In the genomic region with DNA sequence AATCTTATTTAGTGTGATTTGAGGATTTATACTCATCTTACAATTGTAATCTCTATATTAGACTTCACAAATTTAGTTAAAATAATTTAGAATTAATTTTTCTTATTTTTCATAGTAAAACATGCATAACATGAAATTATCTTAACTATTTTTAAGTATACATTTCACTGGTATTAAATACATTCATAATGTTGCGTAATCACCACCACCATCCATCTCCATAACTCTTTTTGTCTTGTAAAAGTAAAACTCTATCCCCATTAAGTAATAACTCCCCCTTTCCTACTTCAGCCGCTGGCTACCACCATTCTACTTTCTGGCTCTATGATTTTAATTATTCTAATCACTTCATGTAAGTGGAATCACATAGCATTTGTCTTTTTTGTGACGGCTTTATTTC, we compare ENCODE assay signal across 36 cellular contexts.
"Had no signal": no experiment of that assay in that cellular context is flagged by ENCODE, and none has a peak within 500 bp of the region (broad histone marks: within the 10 kb centered on the region; RNA-seq: fewer than 3 reads in every experiment).

No MANE protein-coding gene starts in this region.

- ATAC-seq: activated CD8-positive, alpha-beta memory T cell treated with anti-CD3 and anti-CD28 coated beads, Interleukin-2, amount 10 ng/mL, durations not matched to agents 7 days and 5 days; activated CD8-positive, alpha-beta T cell treated with anti-CD3 and anti-CD28 coated beads, Interleukin-2, amount 10 ng/mL, durations not matched to agents 7 days and 5 days; activated naive CD8-positive, alpha-beta T cell treated with anti-CD3 and anti-CD28 coated beads, Interleukin-2, amount 50 U/mL, for 24 hours had no signal

- H3K36me3 Mint-ChIP-seq: activated CD8-positive, alpha-beta memory T cell treated with anti-CD3 and anti-CD28 coated beads, Interleukin-2, amount 10 ng/mL, durations not matched to agents 7 days and 5 days; activated naive CD4-positive, alpha-beta T cell treated with anti-CD3 and anti-CD28 coated beads, Interleukin-2, amount 10 ng/mL, durations not matched to agents 7 days and 5 days; activated naive CD4-positive, alpha-beta T cell treated with anti-CD3 and anti-CD28 coated beads, Interleukin-2, amount 50 U/mL, for 24 hours; activated naive CD8-positive, alpha-beta T cell; activated naive CD8-positive, alpha-beta T cell treated with anti-CD3 and anti-CD28 coated beads, Interleukin-2, amount 10 ng/mL, durations not matched to agents 7 days and 5 days; brain had no signal

- H3K27me3 ChIP-seq: ascending aorta, cardiac muscle cell had no signal

- H3K27ac ChIP-seq: ascending aorta, cardiac muscle cell, VCaP had no signal

- H3K9me3 Mint-ChIP-seq: activated B cell treated with CpG ODN at 0.5 μM for 24 hours; activated CD4-positive, alpha-beta memory T cell treated with anti-CD3 and anti-CD28 coated beads, Interleukin-2, amount 10 ng/mL, durations not matched to agents 7 days and 5 days; activated CD4-positive, alpha-beta T cell treated with anti-CD3 and anti-CD28 coated beads, Interleukin-2, amount 10 ng/mL, durations not matched to agents 7 days and 5 days; activated naive CD4-positive, alpha-beta T cell treated with anti-CD3 and anti-CD28 coated beads, Interleukin-2, amount 10 ng/mL, durations not matched to agents 7 days and 5 days; activated naive CD8-positive, alpha-beta T cell treated with anti-CD3 and anti-CD28 coated beads, Interleukin-2, amount 50 U/mL, for 24 hours; activated T-cell treated with anti-CD3 and anti-CD28 coated beads, Interleukin-2, amount 50 U/mL, for 24 hours; activated T-helper 2 cell treated with anti-CD3 and anti-CD28 coated beads, Interferon-gamma antibody, Interleukin-2, Interleukin-4, amounts not matched to agents 10 μg/mL and 5 μg/mL and 100 μg/mL, durations not matched to agents 14 hours and 24 hours and 36 hours; T-helper 1 cell treated with Interleukin-12 subunit alpha and Interleukin-12 subunit beta and Interleukin-4 antibody, amounts not matched to agents 30 μg/mL and 1 μg/mL, for 36 hours; T-helper 2 cell treated with Interferon-gamma antibody and Interleukin-4, amounts not matched to agents 5 μg/mL and 100 μg/mL, for 36 hours had no signal

- H3K9me3 ChIP-seq: ascending aorta had no signal

- H3K27me3 Mint-ChIP-seq: activated B cell treated with CpG ODN at 0.5 μM for 24 hours; activated CD4-positive, alpha-beta memory T cell treated with anti-CD3 and anti-CD28 coated beads, Interleukin-2, amount 10 ng/mL, durations not matched to agents 7 days and 5 days; activated CD4-positive, alpha-beta T cell treated with anti-CD3 and anti-CD28 coated beads, Interleukin-2, amount 10 ng/mL, durations not matched to agents 7 days and 5 days; activated CD8-positive, alpha-beta memory T cell treated with anti-CD3 and anti-CD28 coated beads, Interleukin-2, amount 10 ng/mL, durations not matched to agents 7 days and 5 days; activated naive CD4-positive, alpha-beta T cell treated with anti-CD3 and anti-CD28 coated beads, Interleukin-2, amount 10 ng/mL, durations not matched to agents 7 days and 5 days; activated naive CD4-positive, alpha-beta T cell treated with anti-CD3 and anti-CD28 coated beads, Interleukin-2, amount 50 U/mL, for 24 hours; activated naive CD8-positive, alpha-beta T cell; activated naive CD8-positive, alpha-beta T cell treated with anti-CD3 and anti-CD28 coated beads, Interleukin-2, amount 10 ng/mL, durations not matched to agents 7 days and 5 days; activated naive CD8-positive, alpha-beta T cell treated with anti-CD3 and anti-CD28 coated beads, Interleukin-2, amount 50 U/mL, for 24 hours; activated T-cell treated with anti-CD3 and anti-CD28 coated beads, Interleukin-2, amount 50 U/mL, for 24 hours; brain; central memory CD8-positive, alpha-beta T cell had no signal

- FAIRE-seq: bronchial epithelial cell, TTC549 had no signal

- H3K27ac Mint-ChIP-seq: activated B cell treated with CpG ODN at 0.5 μM for 24 hours; activated CD4-positive, alpha-beta memory T cell treated with anti-CD3 and anti-CD28 coated beads, Interleukin-2, amount 10 ng/mL, durations not matched to agents 7 days and 5 days; activated CD4-positive, alpha-beta T cell treated with anti-CD3 and anti-CD28 coated beads, Interleukin-2, amount 10 ng/mL, durations not matched to agents 7 days and 5 days; activated CD8-positive, alpha-beta memory T cell treated with anti-CD3 and anti-CD28 coated beads, Interleukin-2, amount 10 ng/mL, durations not matched to agents 7 days and 5 days; activated CD8-positive, alpha-beta T cell treated with anti-CD3 and anti-CD28 coated beads, Interleukin-2, amount 10 ng/mL, durations not matched to agents 7 days and 5 days; activated naive CD4-positive, alpha-beta T cell treated with anti-CD3 and anti-CD28 coated beads, Interleukin-2, amount 10 ng/mL, durations not matched to agents 7 days and 5 days; activated naive CD4-positive, alpha-beta T cell treated with anti-CD3 and anti-CD28 coated beads, Interleukin-2, amount 50 U/mL, for 24 hours; activated naive CD8-positive, alpha-beta T cell; activated naive CD8-positive, alpha-beta T cell treated with anti-CD3 and anti-CD28 coated beads, Interleukin-2, amount 10 ng/mL, durations not matched to agents 7 days and 5 days; activated naive CD8-positive, alpha-beta T cell treated with anti-CD3 and anti-CD28 coated beads, Interleukin-2, amount 50 U/mL, for 24 hours; activated T-cell treated with anti-CD3 and anti-CD28 coated beads, Interleukin-2, amount 50 U/mL, for 24 hours; activated T-helper 2 cell treated with anti-CD3 and anti-CD28 coated beads, Interferon-gamma antibody, Interleukin-2, Interleukin-4, amounts not matched to agents 10 μg/mL and 5 μg/mL and 100 μg/mL, durations not matched to agents 14 hours and 24 hours and 36 hours; brain; T-helper 1 cell treated with Interleukin-12 subunit alpha and Interleukin-12 subunit beta and Interleukin-4 antibody, amounts not matched to agents 30 μg/mL and 1 μg/mL, for 36 hours; T-helper 2 cell treated with Interferon-gamma antibody and Interleukin-4, amounts not matched to agents 5 μg/mL and 100 μg/mL, for 36 hours had no signal

- H3K36me3 ChIP-seq: ascending aorta, cardiac muscle cell had no signal

- H3K4me1 ChIP-seq: ascending aorta had no signal

- H3K4me3 ChIP-seq: ascending aorta, cardiac muscle cell had no signal

- H3K4me1 Mint-ChIP-seq: activated B cell treated with CpG ODN at 0.5 μM for 24 hours; activated CD4-positive, alpha-beta memory T cell treated with anti-CD3 and anti-CD28 coated beads, Interleukin-2, amount 10 ng/mL, durations not matched to agents 7 days and 5 days; activated CD4-positive, alpha-beta T cell treated with anti-CD3 and anti-CD28 coated beads, Interleukin-2, amount 10 ng/mL, durations not matched to agents 7 days and 5 days; activated CD8-positive, alpha-beta memory T cell treated with anti-CD3 and anti-CD28 coated beads, Interleukin-2, amount 10 ng/mL, durations not matched to agents 7 days and 5 days; activated naive CD4-positive, alpha-beta T cell treated with anti-CD3 and anti-CD28 coated beads, Interleukin-2, amount 10 ng/mL, durations not matched to agents 7 days and 5 days; activated naive CD4-positive, alpha-beta T cell treated with anti-CD3 and anti-CD28 coated beads, Interleukin-2, amount 50 U/mL, for 24 hours; activated naive CD8-positive, alpha-beta T cell treated with anti-CD3 and anti-CD28 coated beads, Interleukin-2, amount 10 ng/mL, durations not matched to agents 7 days and 5 days; activated naive CD8-positive, alpha-beta T cell treated with anti-CD3 and anti-CD28 coated beads, Interleukin-2, amount 50 U/mL, for 24 hours; brain; central memory CD8-positive, alpha-beta T cell had no signal

- DNase-seq: activated B cell treated with CpG ODN at 0.5 μM for 24 hours; activated CD4-positive, alpha-beta memory T cell treated with anti-CD3 and anti-CD28 coated beads, Interleukin-2, amount 10 ng/mL, durations not matched to agents 7 days and 5 days; activated CD4-positive, alpha-beta T cell treated with anti-CD3 and anti-CD28 coated beads for 48 hours; activated CD4-positive, alpha-beta T cell treated with anti-CD3 and anti-CD28 coated beads, Interleukin-2, amount 10 ng/mL, durations not matched to agents 7 days and 5 days; activated CD4-positive, alpha-beta T cell treated with anti-CD3 and anti-CD28 coated beads, Interleukin-2, amount 50 U/mL, for 48 hours; activated CD4-positive, CD25-positive, alpha-beta regulatory T cell treated with anti-CD3 and anti-CD28 coated beads, Interleukin-2, amount 50 U/mL, for 72 hours; activated CD8-positive, alpha-beta memory T cell treated with anti-CD3 and anti-CD28 coated beads for 24 hours; activated CD8-positive, alpha-beta memory T cell treated with anti-CD3 and anti-CD28 coated beads, Interleukin-2, amount 10 ng/mL, durations not matched to agents 7 days and 5 days; activated CD8-positive, alpha-beta memory T cell treated with anti-CD3 and anti-CD28 coated beads, Interleukin-2, amount 50 U/mL, for 48 hours; activated CD8-positive, alpha-beta T cell treated with anti-CD3 and anti-CD28 coated beads, Interleukin-2, amount 10 ng/mL, durations not matched to agents 7 days and 5 days; activated effector memory CD4-positive, alpha-beta T cell treated with Interleukin-2 at 50 U/mL for 16 hours; activated gamma-delta T cell; activated naive CD4-positive, alpha-beta T cell treated with anti-CD3 and anti-CD28 coated beads, Interleukin-2, amount 10 ng/mL, durations not matched to agents 7 days and 5 days; activated naive CD4-positive, alpha-beta T cell treated with Interleukin-2 at 50 U/mL for 16 hours; activated naive CD8-positive, alpha-beta T cell treated with anti-CD3 and anti-CD28 coated beads, Interleukin-2, amount 10 ng/mL, durations not matched to agents 7 days and 5 days; activated naive CD8-positive, alpha-beta T cell treated with anti-CD3 and anti-CD28 coated beads, Interleukin-2, amount 50 U/mL, for 24 hours; activated T-cell treated with anti-CD3 and anti-CD28 coated beads, Interleukin-2, amount 50 U/mL, for 24 hours; activated T-cell treated with anti-CD3 and anti-CD28 coated beads, Interleukin-2, amount 50 U/mL, for 48 hours; amygdala; anterior cingulate cortex; caudate nucleus; cerebellar nuclear complex; T-helper 2 cell; T-helper 9 cell had no signal

- H3K4me3 Mint-ChIP-seq: activated B cell treated with CpG ODN at 0.5 μM for 24 hours; activated CD4-positive, alpha-beta memory T cell treated with anti-CD3 and anti-CD28 coated beads, Interleukin-2, amount 10 ng/mL, durations not matched to agents 7 days and 5 days; activated CD4-positive, alpha-beta T cell treated with anti-CD3 and anti-CD28 coated beads, Interleukin-2, amount 10 ng/mL, durations not matched to agents 7 days and 5 days; activated CD8-positive, alpha-beta memory T cell treated with anti-CD3 and anti-CD28 coated beads, Interleukin-2, amount 10 ng/mL, durations not matched to agents 7 days and 5 days; activated CD8-positive, alpha-beta T cell treated with anti-CD3 and anti-CD28 coated beads, Interleukin-2, amount 10 ng/mL, durations not matched to agents 7 days and 5 days; activated naive CD4-positive, alpha-beta T cell treated with anti-CD3 and anti-CD28 coated beads, Interleukin-2, amount 10 ng/mL, durations not matched to agents 7 days and 5 days; activated naive CD4-positive, alpha-beta T cell treated with anti-CD3 and anti-CD28 coated beads, Interleukin-2, amount 50 U/mL, for 24 hours; activated naive CD8-positive, alpha-beta T cell; activated naive CD8-positive, alpha-beta T cell treated with anti-CD3 and anti-CD28 coated beads, Interleukin-2, amount 10 ng/mL, durations not matched to agents 7 days and 5 days; activated naive CD8-positive, alpha-beta T cell treated with anti-CD3 and anti-CD28 coated beads, Interleukin-2, amount 50 U/mL, for 24 hours; activated T-cell treated with anti-CD3 and anti-CD28 coated beads, Interleukin-2, amount 50 U/mL, for 24 hours; brain; central memory CD8-positive, alpha-beta T cell; T-helper 1 cell treated with Interleukin-12 subunit alpha and Interleukin-12 subunit beta and Interleukin-4 antibody, amounts not matched to agents 30 μg/mL and 1 μg/mL, for 36 hours; T-helper 2 cell treated with Interferon-gamma antibody and Interleukin-4, amounts not matched to agents 5 μg/mL and 100 μg/mL, for 36 hours had no signal
